Comparison of ENCODE assay signal across 14 cellular contexts in the genomic region with DNA sequence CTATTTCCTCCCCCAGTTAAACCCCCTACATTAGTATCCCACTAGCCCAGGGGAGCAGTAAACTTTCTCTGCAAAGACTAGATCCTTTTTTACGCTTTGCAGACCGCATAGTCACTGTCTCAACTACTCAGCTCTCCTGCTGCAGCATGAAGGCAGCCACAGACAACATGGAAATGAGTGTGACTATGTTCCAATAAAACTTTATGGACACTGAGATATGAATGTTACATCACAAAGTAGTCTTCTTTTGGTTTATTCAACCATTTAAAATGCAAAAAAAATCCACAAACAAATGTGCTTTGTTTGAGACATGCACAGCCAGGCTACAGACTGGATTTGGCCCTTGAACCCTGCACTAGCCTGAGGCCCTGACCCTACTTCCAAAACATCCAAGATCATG. TPM values are rescaled to one million over a fixed set of nuclear protein-coding genes. Genes with fewer than 3 reads are reported as not detected.
A peak's percentile ranks its signal among the peaks of the same experiment; 100 is the strongest.
DNase-seq lines count a peak whose midpoint lies in the region; ATAC-seq and TF ChIP-seq lines count a peak whose summit lies in the region.
"Had no signal": no experiment of that assay in that cellular context is flagged by ENCODE, and none has a peak within 500 bp of the region (broad histone marks: within the 10 kb centered on the region; RNA-seq: fewer than 3 reads in every experiment).

No MANE protein-coding gene starts in this region.

- TF ChIP-seq CTCF in type B pancreatic cell (conservative IDR thresholded peaks at IDR 0.05) (no peak), GM20000 (IDR thresholded peaks at IDR 0.05; ENCODE audit: extremely low read depth, missing control alignments) (no peak)

- H3K27me3 ChIP-seq in mesenchymal stem cell (ENCODE audit: control insufficient read depth in 1 of 2, insufficient read depth in 1 of 2, low read length in 2 of 2), result no peaks in the 10 kb centered on the region
- H3K27me3 ChIP-seq: BE2C had no signal

- no peak overlapping the region for H2BK15ac ChIP-seq in mesenchymal stem cell (ENCODE audit: low read depth, poor library complexity, severe bottlenecking)

- no peak overlapping the region for H2AK5ac ChIP-seq in mesenchymal stem cell (ENCODE audit: low read length, severe bottlenecking)

- peaks cover 16% of the 10 kb centered on the region for H3K4me1 ChIP-seq in mesenchymal stem cell (ENCODE audit: control insufficient read depth, insufficient read depth, low read depth, low read length)
- H3K4me1 ChIP-seq: BE2C had no signal

- no peaks in the 10 kb centered on the region for H3K9me3 Mint-ChIP-seq in activated naive CD4-positive, alpha-beta T cell treated with anti-CD3 and anti-CD28 coated beads, Interleukin-2, amount 50 U/mL, for 24 hours
- H3K9me3 Mint-ChIP-seq in activated naive CD4-positive, alpha-beta T cell treated with anti-CD3 and anti-CD28 coated beads, Interleukin-2, amount 50 U/mL, for 72 hours, result no peaks in the 10 kb centered on the region
- no peaks in the 10 kb centered on the region for H3K9me3 Mint-ChIP-seq in activated naive CD8-positive, alpha-beta T cell (ENCODE audit: low read depth)
- no peaks in the 10 kb centered on the region for H3K9me3 Mint-ChIP-seq in type B pancreatic cell

- peaks cover 5% of the 10 kb centered on the region for H3K36me3 Mint-ChIP-seq in activated naive CD4-positive, alpha-beta T cell treated with anti-CD3 and anti-CD28 coated beads, Interleukin-2, amount 50 U/mL, for 24 hours
- peaks cover 25 to 35% of the 10 kb centered on the region in 2 donors for H3K36me3 Mint-ChIP-seq in activated naive CD4-positive, alpha-beta T cell treated with anti-CD3 and anti-CD28 coated beads, Interleukin-2, amount 50 U/mL, for 72 hours
- H3K36me3 Mint-ChIP-seq in activated naive CD8-positive, alpha-beta T cell, result peaks cover 3% of the 10 kb centered on the region
- H3K36me3 Mint-ChIP-seq in type B pancreatic cell, result peaks cover 3% of the 10 kb centered on the region

- H3K4me1 Mint-ChIP-seq in activated naive CD4-positive, alpha-beta T cell treated with anti-CD3 and anti-CD28 coated beads, Interleukin-2, amount 50 U/mL, for 24 hours, result peaks cover 58% of the 10 kb centered on the region
- H3K4me1 Mint-ChIP-seq in activated naive CD8-positive, alpha-beta T cell (ENCODE audit: low read depth), result peaks cover 46% of the 10 kb centered on the region
- H3K4me1 Mint-ChIP-seq in type B pancreatic cell (ENCODE audit: unreplicated experiment), result peaks cover 33% of the 10 kb centered on the region

- H3K27ac ChIP-seq in mesenchymal stem cell (ENCODE audit: low read length, poor library complexity, severe bottlenecking), result no peak overlapping the region

- no peak overlapping the region for H3K4ac ChIP-seq in mesenchymal stem cell (ENCODE audit: low read depth in 1 of 2, low read length in 2 of 2)

- peak overlapping the region; percentile 100 for H3K9ac ChIP-seq in mesenchymal stem cell (ENCODE audit: low read length)

- H2BK12ac ChIP-seq in mesenchymal stem cell (ENCODE audit: low read length in 2 of 2), result no peak overlapping the region

- no peaks in the 10 kb centered on the region for H3K27me3 Mint-ChIP-seq in activated naive CD4-positive, alpha-beta T cell treated with anti-CD3 and anti-CD28 coated beads, Interleukin-2, amount 50 U/mL, for 24 hours
- no peaks in the 10 kb centered on the region for H3K27me3 Mint-ChIP-seq in activated naive CD8-positive, alpha-beta T cell
- no peaks in the 10 kb centered on the region for H3K27me3 Mint-ChIP-seq in type B pancreatic cell

- no peak overlapping the region for H2BK5ac ChIP-seq in mesenchymal stem cell (ENCODE audit: low read depth, low read length, poor library complexity, severe bottlenecking)

- no peaks in the 10 kb centered on the region for H3K9me3 ChIP-seq in mesenchymal stem cell (ENCODE audit: control insufficient read depth, low read length)
- H3K9me3 ChIP-seq: BE2C had no signal

- H3K79me1 ChIP-seq in mesenchymal stem cell (replicated peaks; ENCODE audit: low read length, poor library complexity, severe bottlenecking), result peaks cover 19% of the 10 kb centered on the region

- H4K91ac ChIP-seq in mesenchymal stem cell (ENCODE audit: low read length), result no peak overlapping the region

- H3K36me3 ChIP-seq in mesenchymal stem cell (ENCODE audit: control insufficient read depth in 1 of 2, insufficient read depth in 2 of 2, low read depth in 1 of 2, low read length in 2 of 2), result peaks cover 22 to 23% of the 10 kb centered on the region in 2 experiments
- H3K36me3 ChIP-seq: BE2C had no signal

- H4K8ac ChIP-seq in mesenchymal stem cell (ENCODE audit: low read length), result no peak overlapping the region

- H3K23ac ChIP-seq in mesenchymal stem cell (ENCODE audit: low read length in 2 of 2), result no peak overlapping the region

- H2AFZ ChIP-seq in mesenchymal stem cell (ENCODE audit: low read depth, low read length), result no peak overlapping the region

- no peak overlapping the region for H3K14ac ChIP-seq in mesenchymal stem cell (ENCODE audit: low read length in 2 of 2)

- ATAC-seq in activated naive CD4-positive, alpha-beta T cell treated with anti-CD3 and anti-CD28 coated beads, Interleukin-2, amount 50 U/mL, for 72 hours, result no peak
- no peak for ATAC-seq in HG03280 (IDR thresholded peaks at IDR 0.05; ENCODE audit: unreplicated experiment)
- ATAC-seq: left colon, sciatic nerve had no signal

- H3K18ac ChIP-seq in mesenchymal stem cell (ENCODE audit: low read depth in 1 of 2, low read length in 2 of 2), result no peak overlapping the region

- WGBS in mesenchymal stem cell, result 80% methylated on average over 1 of the region's 2 CpGs

- peak overlapping the region in 1 of 2 experiments; percentile 94 for H3K4me3 ChIP-seq in mesenchymal stem cell (ENCODE audit: insufficient read depth in 1 of 2, low read depth in 1 of 2, low read length in 2 of 2)

- H2BK120ac ChIP-seq in mesenchymal stem cell (ENCODE audit: low read depth, low read length), result no peak overlapping the region

- peak overlapping the region; percentile 97 for H3K4me3 Mint-ChIP-seq in activated naive CD4-positive, alpha-beta T cell treated with anti-CD3 and anti-CD28 coated beads, Interleukin-2, amount 50 U/mL, for 24 hours
- peak overlapping the region; percentile 97 for H3K4me3 Mint-ChIP-seq in activated naive CD8-positive, alpha-beta T cell
- peak overlapping the region; percentile 69 for H3K4me3 Mint-ChIP-seq in type B pancreatic cell

- no peak for DNase-seq in activated naive CD4-positive, alpha-beta T cell treated with anti-CD3 and anti-CD28 coated beads, Interleukin-2, amount 50 U/mL, for 72 hours (ENCODE audit: low spot score in 2 of 2)
- DNase-seq in mesenchymal stem cell (no peak), type B pancreatic cell (ENCODE audit: extremely low spot score, unreplicated experiment) (no peak), GM20000 (ENCODE audit: low spot score) (no peak)
- no peak for DNase-seq in stimulated activated naive CD4-positive, alpha-beta T cell treated with Interleukin-2 at 50 U/mL for 16 hours (lab: John Stamatoyannopoulos, UW)
- DNase-seq: BE2C, left colon, NCI-H2081 treated with DMSO at 0.1 percent for 48 hours, RPMI8226 had no signal

- H3K27ac Mint-ChIP-seq in activated naive CD4-positive, alpha-beta T cell treated with anti-CD3 and anti-CD28 coated beads, Interleukin-2, amount 50 U/mL, for 24 hours, result no peak overlapping the region
- H3K27ac Mint-ChIP-seq in activated naive CD4-positive, alpha-beta T cell treated with anti-CD3 and anti-CD28 coated beads, Interleukin-2, amount 50 U/mL, for 72 hours, result peak overlapping the region in 1 of 2 donors; percentile 30
- peak overlapping the region; percentile 50 for H3K27ac Mint-ChIP-seq in activated naive CD8-positive, alpha-beta T cell
- peak overlapping the region; percentile 42 for H3K27ac Mint-ChIP-seq in type B pancreatic cell

- peak overlapping the region; percentile 51 for H3K4me2 ChIP-seq in mesenchymal stem cell (ENCODE audit: low read length, poor library complexity, severe bottlenecking)

RNA-seq across cellular contexts. Expression of gene RNASEK, which starts 1.9 kb away (rescaled TPM):
- total RNA-seq in activated naive CD4-positive, alpha-beta T cell treated with anti-CD3 and anti-CD28 coated beads, Interleukin-2, amount 50 U/mL, for 72 hours, result 100 to 1,000 TPM; 127 to 217 TPM
- polyA plus RNA-seq in mesenchymal stem cell (2013, experiment 1 of 2), result 865 TPM
- polyA plus RNA-seq in mesenchymal stem cell (2013, experiment 2 of 2), result 846 TPM
- 176 and 208 TPM in 2 replicates for total RNA-seq in type B pancreatic cell (ENCODE audit: low replicate concordance)

RNA-seq across cellular contexts. Expression of gene BCL6B, which starts 12.3 kb away (rescaled TPM):
- under 1 TPM; 0.59 to 0.86 TPM for total RNA-seq in activated naive CD4-positive, alpha-beta T cell treated with anti-CD3 and anti-CD28 coated beads, Interleukin-2, amount 50 U/mL, for 72 hours
- 0.01 TPM for polyA plus RNA-seq in mesenchymal stem cell (2013, experiment 1 of 2)
- polyA plus RNA-seq in mesenchymal stem cell (2013, experiment 2 of 2), result 0.04 TPM
- not detected in 2 replicates for total RNA-seq in type B pancreatic cell (ENCODE audit: low replicate concordance)
- total RNA-seq: HT1080 had no signal

RNA-seq across cellular contexts. Expression of gene ALOX12, which starts 14.7 kb away (rescaled TPM):
- not detected for total RNA-seq in activated naive CD4-positive, alpha-beta T cell treated with anti-CD3 and anti-CD28 coated beads, Interleukin-2, amount 50 U/mL, for 72 hours
- polyA plus RNA-seq in mesenchymal stem cell (2013, experiment 1 of 2), result not detected
- not detected for polyA plus RNA-seq in mesenchymal stem cell (2013, experiment 2 of 2)
- 0.34 and 2.1 TPM in 2 replicates for total RNA-seq in type B pancreatic cell (ENCODE audit: low replicate concordance)
- total RNA-seq: HT1080, left colon, sciatic nerve had no signal

RNA-seq across cellular contexts. Expression of gene SLC16A13, which starts 25.3 kb away (rescaled TPM):
- 10 to 100 TPM in 1 of 2 donors, 1 to 10 TPM in 1; 5.0 to 10.5 TPM for total RNA-seq in activated naive CD4-positive, alpha-beta T cell treated with anti-CD3 and anti-CD28 coated beads, Interleukin-2, amount 50 U/mL, for 72 hours
- polyA plus RNA-seq in mesenchymal stem cell (2013, experiment 1 of 2), result 8.4 TPM
- polyA plus RNA-seq in mesenchymal stem cell (2013, experiment 2 of 2), result 8.0 TPM
- 13.5 and 15.5 TPM in 2 replicates for total RNA-seq in type B pancreatic cell (ENCODE audit: low replicate concordance)

RNA-seq across cellular contexts. Expression of gene SLC16A11, which starts 33.4 kb away (rescaled TPM):
- total RNA-seq in activated naive CD4-positive, alpha-beta T cell treated with anti-CD3 and anti-CD28 coated beads, Interleukin-2, amount 50 U/mL, for 72 hours, result 1 to 10 TPM in 1 of 2 donors, under 1 TPM in 1; 0.30 to 1.1 TPM
- 0.21 TPM for polyA plus RNA-seq in mesenchymal stem cell (2013, experiment 1 of 2)
- polyA plus RNA-seq in mesenchymal stem cell (2013, experiment 2 of 2), result 0.30 TPM
- 3.9 and 10.5 TPM in 2 replicates for total RNA-seq in type B pancreatic cell (ENCODE audit: low replicate concordance)
- total RNA-seq: HT1080 had no signal
